1 cellular context compared by ENCODE assay signal in genomic region chr12:110035534-110036104, GRCh38.
TF ChIP-seq lines count a peak whose summit lies in the region.

No MANE protein-coding gene starts in this region.

TF ChIP-seq in HepG2, 621 proteins besides CTCF, POLR2A, EP300 and RAD21 (continued from another document and continues in another):
- TF ChIP-seq THAP9 (CRISPR knock-in tag; IDR thresholded peaks at IDR 0.05; ENCODE audit: borderline replicate concordance) = no peak
- TF ChIP-seq FOXK1 (CRISPR knock-in tag; IDR thresholded peaks at IDR 0.05; ENCODE audit: borderline replicate concordance, low read depth) = peak; percentile 86; the same call in 1 of the 2 replicates
- TF ChIP-seq ZNF329 (CRISPR knock-in tag; IDR thresholded peaks at IDR 0.05; ENCODE audit: low read depth) = no peak
- no peak for TF ChIP-seq SMYD3 (CRISPR knock-in tag; IDR thresholded peaks at IDR 0.05)
- no peak for TF ChIP-seq ZNF772 (CRISPR knock-in tag; IDR thresholded peaks at IDR 0.05)
- no peak for TF ChIP-seq AKNA (CRISPR knock-in tag; IDR thresholded peaks at IDR 0.05; ENCODE audit: borderline replicate concordance)
- TF ChIP-seq ZNF224 (CRISPR knock-in tag; IDR thresholded peaks at IDR 0.05) = 0 out of 2 replicates have a peak, but pooled peaks have one; percentile 32
- TF ChIP-seq KLF12 (CRISPR knock-in tag; IDR thresholded peaks at IDR 0.05; ENCODE audit: borderline replicate concordance) = no peak
- no peak for TF ChIP-seq ZXDC (CRISPR knock-in tag; IDR thresholded peaks at IDR 0.05)
- TF ChIP-seq ZNF792 (CRISPR knock-in tag; IDR thresholded peaks at IDR 0.05) = no peak; the same call in 1 of the 2 replicates
- no peak for TF ChIP-seq ZSCAN9 (CRISPR knock-in tag; IDR thresholded peaks at IDR 0.05; ENCODE audit: borderline replicate concordance)
- no peak for TF ChIP-seq MAFK (conservative IDR thresholded peaks at IDR 0.05 in 1 of 2, IDR thresholded peaks at IDR 0.05 in 1 of 2; ENCODE audit: low read length in 2 of 2)
- TF ChIP-seq PITX1 (CRISPR knock-in tag; IDR thresholded peaks at IDR 0.05) = peak; percentile 82
- TF ChIP-seq PHF8 (CRISPR knock-in tag; IDR thresholded peaks at IDR 0.05) = no peak
- TF ChIP-seq SP4 (CRISPR knock-in tag; IDR thresholded peaks at IDR 0.05) = no peak
- TF ChIP-seq ZSCAN21 (CRISPR knock-in tag; IDR thresholded peaks at IDR 0.05; ENCODE audit: borderline replicate concordance) = no peak
- TF ChIP-seq U2AF1 (optimal IDR thresholded peaks at IDR 0.05; ENCODE audit: low read depth, low read length) = no peak
- TF ChIP-seq, protein P1, sequence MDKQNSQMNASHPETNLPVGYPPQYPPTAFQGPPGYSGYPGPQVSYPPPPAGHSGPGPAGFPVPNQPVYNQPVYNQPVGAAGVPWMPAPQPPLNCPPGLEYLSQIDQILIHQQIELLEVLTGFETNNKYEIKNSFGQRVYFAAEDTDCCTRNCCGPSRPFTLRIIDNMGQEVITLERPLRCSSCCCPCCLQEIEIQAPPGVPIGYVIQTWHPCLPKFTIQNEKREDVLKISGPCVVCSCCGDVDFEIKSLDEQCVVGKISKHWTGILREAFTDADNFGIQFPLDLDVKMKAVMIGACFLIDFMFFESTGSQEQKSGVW (CRISPR knock-in tag; IDR thresholded peaks at IDR 0.05; ENCODE audit: borderline replicate concordance) = no peak
- no peak for TF ChIP-seq KDM5B (CRISPR knock-in tag; IDR thresholded peaks at IDR 0.05; ENCODE audit: borderline replicate concordance)
- 0 out of 2 replicates have a peak, but pooled peaks have one; percentile 37 for TF ChIP-seq DPF2 (CRISPR knock-in tag; IDR thresholded peaks at IDR 0.05; ENCODE audit: borderline replicate concordance, low read depth)
- TF ChIP-seq, protein P2, sequence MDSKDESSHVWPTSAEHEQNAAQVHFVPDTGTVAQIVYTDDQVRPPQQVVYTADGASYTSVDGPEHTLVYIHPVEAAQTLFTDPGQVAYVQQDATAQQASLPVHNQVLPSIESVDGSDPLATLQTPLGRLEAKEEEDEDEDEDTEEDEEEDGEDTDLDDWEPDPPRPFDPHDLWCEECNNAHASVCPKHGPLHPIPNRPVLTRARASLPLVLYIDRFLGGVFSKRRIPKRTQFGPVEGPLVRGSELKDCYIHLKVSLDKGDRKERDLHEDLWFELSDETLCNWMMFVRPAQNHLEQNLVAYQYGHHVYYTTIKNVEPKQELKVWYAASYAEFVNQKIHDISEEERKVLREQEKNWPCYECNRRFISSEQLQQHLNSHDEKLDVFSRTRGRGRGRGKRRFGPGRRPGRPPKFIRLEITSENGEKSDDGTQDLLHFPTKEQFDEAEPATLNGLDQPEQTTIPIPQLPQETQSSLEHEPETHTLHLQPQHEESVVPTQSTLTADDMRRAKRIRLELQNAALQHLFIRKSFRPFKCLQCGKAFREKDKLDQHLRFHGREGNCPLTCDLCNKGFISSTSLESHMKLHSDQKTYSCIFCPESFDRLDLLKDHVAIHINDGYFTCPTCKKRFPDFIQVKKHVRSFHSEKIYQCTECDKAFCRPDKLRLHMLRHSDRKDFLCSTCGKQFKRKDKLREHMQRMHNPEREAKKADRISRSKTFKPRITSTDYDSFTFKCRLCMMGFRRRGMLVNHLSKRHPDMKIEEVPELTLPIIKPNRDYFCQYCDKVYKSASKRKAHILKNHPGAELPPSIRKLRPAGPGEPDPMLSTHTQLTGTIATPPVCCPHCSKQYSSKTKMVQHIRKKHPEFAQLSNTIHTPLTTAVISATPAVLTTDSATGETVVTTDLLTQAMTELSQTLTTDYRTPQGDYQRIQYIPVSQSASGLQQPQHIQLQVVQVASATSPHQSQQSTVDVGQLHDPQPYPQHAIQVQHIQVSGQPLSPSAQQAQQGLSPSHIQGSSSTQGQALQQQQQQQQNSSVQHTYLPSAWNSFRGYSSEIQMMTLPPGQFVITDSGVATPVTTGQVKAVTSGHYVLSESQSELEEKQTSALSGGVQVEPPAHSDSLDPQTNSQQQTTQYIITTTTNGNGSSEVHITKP (CRISPR knock-in tag; IDR thresholded peaks at IDR 0.05; ENCODE audit: low read depth) = no peak
- TF ChIP-seq ZNF878 (CRISPR knock-in tag; IDR thresholded peaks at IDR 0.05) = peak; percentile 89
- no peak for TF ChIP-seq IRX3 (CRISPR knock-in tag; IDR thresholded peaks at IDR 0.05; ENCODE audit: borderline replicate concordance, low read depth)
- TF ChIP-seq PAX8 (CRISPR knock-in tag; IDR thresholded peaks at IDR 0.05; ENCODE audit: borderline replicate concordance) = no peak
- no peak for TF ChIP-seq ZNF431 (CRISPR knock-in tag; IDR thresholded peaks at IDR 0.05; ENCODE audit: borderline replicate concordance, low read depth)
- TF ChIP-seq, protein P3, sequence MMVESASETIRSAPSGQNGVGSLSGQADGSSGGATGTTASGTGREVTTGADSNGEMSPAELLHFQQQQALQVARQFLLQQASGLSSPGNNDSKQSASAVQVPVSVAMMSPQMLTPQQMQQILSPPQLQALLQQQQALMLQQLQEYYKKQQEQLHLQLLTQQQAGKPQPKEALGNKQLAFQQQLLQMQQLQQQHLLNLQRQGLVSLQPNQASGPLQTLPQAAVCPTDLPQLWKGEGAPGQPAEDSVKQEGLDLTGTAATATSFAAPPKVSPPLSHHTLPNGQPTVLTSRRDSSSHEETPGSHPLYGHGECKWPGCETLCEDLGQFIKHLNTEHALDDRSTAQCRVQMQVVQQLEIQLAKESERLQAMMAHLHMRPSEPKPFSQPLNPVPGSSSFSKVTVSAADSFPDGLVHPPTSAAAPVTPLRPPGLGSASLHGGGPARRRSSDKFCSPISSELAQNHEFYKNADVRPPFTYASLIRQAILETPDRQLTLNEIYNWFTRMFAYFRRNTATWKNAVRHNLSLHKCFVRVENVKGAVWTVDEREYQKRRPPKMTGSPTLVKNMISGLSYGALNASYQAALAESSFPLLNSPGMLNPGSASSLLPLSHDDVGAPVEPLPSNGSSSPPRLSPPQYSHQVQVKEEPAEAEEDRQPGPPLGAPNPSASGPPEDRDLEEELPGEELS (CRISPR knock-in tag; IDR thresholded peaks at IDR 0.05) = peak; percentile 90
- no peak for TF ChIP-seq KDM5A (IDR thresholded peaks at IDR 0.05; ENCODE audit: borderline replicate concordance, low read length)
- TF ChIP-seq ONECUT2 (CRISPR knock-in tag; IDR thresholded peaks at IDR 0.05) = no peak
- peak; percentile 74; the same call in 1 of the 2 replicates for TF ChIP-seq ZBTB20 (CRISPR knock-in tag; IDR thresholded peaks at IDR 0.05; ENCODE audit: borderline replicate concordance, low read depth)
- TF ChIP-seq, protein P4, sequence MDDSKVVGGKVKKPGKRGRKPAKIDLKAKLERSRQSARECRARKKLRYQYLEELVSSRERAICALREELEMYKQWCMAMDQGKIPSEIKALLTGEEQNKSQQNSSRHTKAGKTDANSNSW (CRISPR knock-in tag; IDR thresholded peaks at IDR 0.05; ENCODE audit: borderline replicate concordance) = no peak
- TF ChIP-seq HNRNPH1 (optimal IDR thresholded peaks at IDR 0.05; ENCODE audit: low read depth, low read length) = no peak
- TF ChIP-seq DMTF1 (CRISPR knock-in tag; IDR thresholded peaks at IDR 0.05) = no peak
- no peak for TF ChIP-seq RORA (CRISPR knock-in tag; IDR thresholded peaks at IDR 0.05)
- TF ChIP-seq ZNF850 (CRISPR knock-in tag; conservative IDR thresholded peaks at IDR 0.05) = no peak
- TF ChIP-seq ZNF614 (CRISPR knock-in tag; IDR thresholded peaks at IDR 0.05; ENCODE audit: borderline replicate concordance) = 0 out of 2 replicates have a peak, but pooled peaks have one; percentile 51
- TF ChIP-seq ZBTB7B (CRISPR knock-in tag; IDR thresholded peaks at IDR 0.05) = 0 out of 2 replicates have a peak, but pooled peaks have one; percentile 19
- TF ChIP-seq SPEN (CRISPR knock-in tag; IDR thresholded peaks at IDR 0.05; ENCODE audit: low read depth) = peak; percentile 52; the same call in 1 of the 2 replicates
- no peak for TF ChIP-seq CHD2 (IDR thresholded peaks at IDR 0.05; ENCODE audit: low read depth, low read length)
- TF ChIP-seq RARG (CRISPR knock-in tag; IDR thresholded peaks at IDR 0.05; ENCODE audit: low read depth) = no peak
- no peak for TF ChIP-seq ARNTL (CRISPR knock-in tag; IDR thresholded peaks at IDR 0.05)
- TF ChIP-seq, protein P5, sequence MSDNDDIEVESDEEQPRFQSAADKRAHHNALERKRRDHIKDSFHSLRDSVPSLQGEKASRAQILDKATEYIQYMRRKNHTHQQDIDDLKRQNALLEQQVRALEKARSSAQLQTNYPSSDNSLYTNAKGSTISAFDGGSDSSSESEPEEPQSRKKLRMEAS (IDR thresholded peaks at IDR 0.05) = peak; percentile 88
- peak; percentile 65 for TF ChIP-seq NR2F2 (IDR thresholded peaks at IDR 0.05; ENCODE audit: borderline replicate concordance, low read depth)
- no peak for TF ChIP-seq KAT2B (IDR thresholded peaks at IDR 0.05; ENCODE audit: borderline replicate concordance, low read depth, low read length)
